1 cellular context compared by ENCODE assay signal in the genomic region with DNA sequence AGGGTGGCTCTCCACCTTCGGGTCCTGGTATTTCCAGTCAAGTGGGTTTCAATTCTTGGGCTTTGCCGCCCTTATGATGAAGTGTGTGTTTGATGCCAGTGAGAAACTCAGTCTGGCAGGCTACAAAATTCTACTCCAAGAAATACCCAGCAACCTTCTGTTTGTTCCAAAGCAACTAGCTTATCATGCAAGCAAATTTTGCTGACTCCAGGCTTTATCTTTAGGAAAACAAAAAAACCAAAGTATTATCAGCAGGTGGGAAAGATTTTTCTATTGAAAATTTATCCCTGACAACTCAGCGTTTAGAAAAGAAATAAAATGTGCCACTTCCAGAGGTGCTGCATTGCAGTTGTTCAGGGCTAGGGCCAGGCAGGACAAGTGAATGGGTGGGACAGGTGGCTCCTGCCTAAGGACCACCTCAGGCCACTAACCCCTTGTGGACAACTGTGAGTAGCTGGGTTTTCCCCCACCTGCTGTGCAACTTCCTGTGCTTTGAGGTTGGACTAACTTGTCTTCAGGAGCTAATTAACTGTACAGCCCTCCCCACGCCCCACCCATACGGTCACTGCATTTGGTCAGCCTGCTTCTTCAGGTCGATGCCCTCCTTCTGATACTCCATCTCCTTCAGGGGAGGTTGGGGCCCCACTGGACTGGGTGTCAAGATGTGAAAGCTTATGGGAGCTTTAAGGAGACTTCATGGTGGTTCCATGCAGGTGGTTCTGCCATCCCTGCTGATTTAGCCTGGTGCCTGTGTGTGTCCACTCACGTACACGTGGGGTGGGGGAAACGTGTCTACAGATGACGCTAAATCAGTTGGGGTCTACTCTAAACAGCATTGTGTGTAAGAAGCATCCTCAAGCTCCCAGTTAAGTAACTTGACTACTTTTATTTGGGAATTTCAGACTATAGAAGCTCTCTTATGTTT.
TF ChIP-seq lines count a peak whose summit lies in the region.

No MANE protein-coding gene starts in this region.

TF ChIP-seq in HepG2, 621 proteins besides CTCF, POLR2A, EP300 and RAD21 (continued from another document):
- TF ChIP-seq, protein P1, sequence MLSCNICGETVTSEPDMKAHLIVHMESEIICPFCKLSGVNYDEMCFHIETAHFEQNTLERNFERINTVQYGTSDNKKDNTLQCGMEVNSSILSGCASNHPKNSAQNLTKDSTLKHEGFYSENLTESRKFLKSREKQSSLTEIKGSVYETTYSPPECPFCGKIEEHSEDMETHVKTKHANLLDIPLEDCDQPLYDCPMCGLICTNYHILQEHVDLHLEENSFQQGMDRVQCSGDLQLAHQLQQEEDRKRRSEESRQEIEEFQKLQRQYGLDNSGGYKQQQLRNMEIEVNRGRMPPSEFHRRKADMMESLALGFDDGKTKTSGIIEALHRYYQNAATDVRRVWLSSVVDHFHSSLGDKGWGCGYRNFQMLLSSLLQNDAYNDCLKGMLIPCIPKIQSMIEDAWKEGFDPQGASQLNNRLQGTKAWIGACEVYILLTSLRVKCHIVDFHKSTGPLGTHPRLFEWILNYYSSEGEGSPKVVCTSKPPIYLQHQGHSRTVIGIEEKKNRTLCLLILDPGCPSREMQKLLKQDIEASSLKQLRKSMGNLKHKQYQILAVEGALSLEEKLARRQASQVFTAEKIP (CRISPR knock-in tag; IDR thresholded peaks at IDR 0.05; ENCODE audit: borderline replicate concordance), result no peak
- TF ChIP-seq RBM22 (optimal IDR thresholded peaks at IDR 0.05; ENCODE audit: low read length), result peak; percentile 88
